In the genomic region with DNA sequence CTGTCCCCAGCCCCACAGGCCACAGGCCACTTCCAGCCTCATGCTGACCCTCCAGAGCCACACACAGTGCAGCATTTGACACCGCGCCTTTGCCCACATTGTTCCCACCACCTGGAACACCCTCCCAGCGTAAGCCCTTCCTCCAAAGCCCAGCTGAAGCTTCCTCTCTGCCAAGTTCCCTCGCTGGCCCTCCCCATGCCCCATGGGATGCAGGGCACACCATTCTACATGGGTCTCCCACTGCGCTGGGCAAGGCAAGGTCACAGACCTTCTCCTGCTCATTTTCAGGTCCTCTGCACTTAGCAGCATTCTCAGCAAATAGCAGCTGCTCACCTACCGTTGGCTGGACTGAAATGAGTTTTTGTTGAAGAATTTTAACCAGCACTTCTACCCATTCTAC, we compare ENCODE assay signal across 23 cellular contexts.
"Had no signal": no experiment of that assay in that cellular context is flagged by ENCODE, and none has a peak within 500 bp of the region (broad histone marks: within the 10 kb centered on the region; RNA-seq: fewer than 3 reads in every experiment).

No MANE protein-coding gene starts in this region.

- H3K4me1 Mint-ChIP-seq: mesothelial cell of epicardium, naive B cell, natural killer cell had no signal

- H3K9me3 Mint-ChIP-seq: natural killer cell, type B pancreatic cell had no signal

- H3K27me3 Mint-ChIP-seq: progenitor cell of endocrine pancreas; stimulated activated memory B cell treated with anti-CD40 and anti-IgM and Interleukin-4, amounts not matched to agents 10 μg/mL and 1 μg/mL and 100 μg/mL, for 72 hours had no signal

- ATAC-seq: left colon; left lung; natural killer cell; stimulated activated memory B cell treated with anti-CD40 and anti-IgM and Interleukin-4, amounts not matched to agents 10 μg/mL and 1 μg/mL and 100 μg/mL, for 72 hours had no signal

- DNase-seq: head of caudate nucleus; hippocampal formation; kidney glomerular epithelial cell; left colon; left lung; lower lobe of right lung; mammary epithelial cell; mesenchymal stem cell; naive B cell; natural killer cell; nephron progenitor cell; nucleus accumbens; right lobe of liver; stimulated activated CD4-positive, alpha-beta T cell treated with anti-CD3 and anti-CD28 coated beads, Interleukin-1b, Interleukin-23, amount 100 ng/mL, for 48 hours; stimulated activated CD4-positive, alpha-beta T cell treated with anti-CD3 and anti-CD28 coated beads, Interleukin-2, amount 100 ng/mL, for 48 hours; stimulated activated CD4-positive, alpha-beta T cell treated with anti-CD3 and anti-CD28 coated beads, Interleukin-4, amount 100 ng/mL, for 4 hours; stimulated activated CD8-positive, alpha-beta memory T cell treated with anti-CD3 and anti-CD28 coated beads, Interleukin-4, amount 100 ng/mL, for 48 hours; stimulated activated naive CD4-positive, alpha-beta T cell treated with Interleukin-2 at 50 U/mL for 16 hours; uterus had no signal

- H3K27ac Mint-ChIP-seq: mesothelial cell of epicardium; naive B cell; natural killer cell; nephron progenitor cell; progenitor cell of endocrine pancreas; stimulated activated memory B cell treated with anti-CD40 and anti-IgM and Interleukin-4, amounts not matched to agents 10 μg/mL and 1 μg/mL and 100 μg/mL, for 72 hours; type B pancreatic cell had no signal

- H3K4me3 Mint-ChIP-seq: mesothelial cell of epicardium; natural killer cell; nephron progenitor cell; stimulated activated memory B cell treated with anti-CD40 and anti-IgM and Interleukin-4, amounts not matched to agents 10 μg/mL and 1 μg/mL and 100 μg/mL, for 72 hours; type B pancreatic cell had no signal

- H3K36me3 Mint-ChIP-seq: mesothelial cell of epicardium; naive B cell; natural killer cell; stimulated activated memory B cell treated with anti-CD40 and anti-IgM and Interleukin-4, amounts not matched to agents 10 μg/mL and 1 μg/mL and 100 μg/mL, for 72 hours; type B pancreatic cell had no signal
